In the genomic region with DNA sequence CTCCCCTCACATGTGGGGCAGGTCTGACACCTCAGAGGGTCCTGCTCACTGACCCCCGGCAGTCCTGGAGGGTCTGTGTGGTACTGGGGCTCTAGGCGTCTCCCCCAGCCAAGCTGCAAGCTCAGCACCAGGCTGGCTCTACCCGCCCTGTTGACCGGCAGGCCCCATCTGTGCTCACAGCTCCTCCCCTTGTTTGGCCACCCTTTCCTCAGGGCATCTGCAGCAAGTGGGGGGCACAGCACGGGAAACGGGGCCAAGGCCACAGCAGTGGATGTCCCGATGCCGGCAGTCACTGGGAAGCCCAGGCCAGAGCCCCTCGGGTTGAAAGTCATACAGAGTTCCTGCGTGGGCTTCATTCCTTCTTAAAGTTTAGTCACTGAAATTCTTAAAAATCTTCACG, we compare ENCODE assay signal across 8 cellular contexts. TPM values are rescaled to one million over a fixed set of nuclear protein-coding genes. Genes with fewer than 3 reads are reported as not detected.
DNase-seq lines count a peak whose midpoint lies in the region; ATAC-seq, FAIRE-seq and TF ChIP-seq lines count a peak whose summit lies in the region.
"Not testable (repeated sequence)": the region's sequence is repeated elsewhere in the genome, so short reads cannot be mapped to it uniquely, and the experiment has no call there.

No MANE protein-coding gene starts in this region.

- H2BK15ac ChIP-seq in IMR-90 (ENCODE audit: low read depth, low read length); mesenchymal stem cell (ENCODE audit: low read depth, poor library complexity, severe bottlenecking): not testable (repeated sequence)

- TF ChIP-seq CTCF in DND-41 (IDR thresholded peaks at IDR 0.05; ENCODE audit: borderline replicate concordance, extremely low read depth, low read length, poor library complexity, severe bottlenecking); IMR-90 (conservative IDR thresholded peaks at IDR 0.05; ENCODE audit: low read depth, low read length); GM12878 (IDR thresholded peaks at IDR 0.05 in 2 of 3, conservative IDR thresholded peaks at IDR 0.05 in 1 of 3; ENCODE audit: control insufficient read depth in 2 of 3, extremely low read depth in 1 of 3, insufficient read depth in 1 of 3, low read depth in 3 of 3, low read length in 3 of 3); endodermal cell (conservative IDR thresholded peaks at IDR 0.05): not testable (repeated sequence)

- in situ Hi-C loops in IMR-90 (cut with MboI; ENCODE audit: low sequenced_read_pairs): loop anchor here (25.0 kb wide), 2 partner anchors 91 to 391 kb away; a partner anchor contains a TSS
- in situ Hi-C loops in GM12878 (cut with MboI): not testable (repeated sequence)

- POLR2A ChIA-PET in IMR-90 (lab: Charles Lee; ENCODE audit: unreplicated experiment): not testable (repeated sequence)
- POLR2A ChIA-PET in GM12878 (lab: Charles Lee): interaction anchor here (0.9 to 1.1 kb wide), 3 partner anchors 10 to 123 kb away, joined by 3 read pairs; no protein-coding TSS in a partner anchor

- TF ChIP-seq POLR2A in IMR-90 (IDR thresholded peaks at IDR 0.05; ENCODE audit: low read depth, low read length); GM12878 (IDR thresholded peaks at IDR 0.05; ENCODE audit: low read depth, low read length): not testable (repeated sequence)

- SMC1A ChIA-PET in GM12878 (lab: Charles Lee; ENCODE audit: uncharacterized antibody, unreplicated experiment): interaction anchor here (0.8 kb wide), 1 partner anchor 12 kb away, joined by 4 read pairs; no protein-coding TSS in a partner anchor

- H2BK20ac ChIP-seq in IMR-90 (ENCODE audit: low read depth, low read length): not testable (repeated sequence)

- DNase-seq in DND-41; IMR-90; GM12878 (ENCODE audit: low read depth, low spot score); endodermal cell; mesenchymal stem cell; trophoblast cell: not testable (repeated sequence)
- DNase-seq in cerebellar cortex (ENCODE audit: low spot score): peak; percentile 30

- H3K9me3 ChIP-seq in BLaER1 treated with 17β-estradiol and CSF1 and Interleukin-3, amounts not matched to agents 10 nM and 100 nM (replicated peaks in 1 of 11); DND-41 (ENCODE audit: insufficient read depth, low read length, severe bottlenecking); IMR-90 (ENCODE audit: control insufficient read depth, insufficient read depth, low read length); GM12878 (replicated peaks; ENCODE audit: control insufficient read depth, insufficient read depth, low read length); endodermal cell (ENCODE audit: control insufficient read depth, low read length); mesenchymal stem cell (ENCODE audit: control insufficient read depth, low read length); trophoblast cell (ENCODE audit: insufficient read depth, low read depth, low read length): not testable (repeated sequence)

- H2BK12ac ChIP-seq in mesenchymal stem cell (ENCODE audit: low read length in 2 of 2); trophoblast cell (ENCODE audit: low read length): not testable (repeated sequence)

- not testable (repeated sequence) for H3K9me3 Mint-ChIP-seq in endodermal cell

- peaks cover 30% of the 10 kb centered on the region for H3K4me1 Mint-ChIP-seq in endodermal cell

- not testable (repeated sequence) for H3K18ac ChIP-seq in IMR-90 (ENCODE audit: low read depth, low read length); mesenchymal stem cell (ENCODE audit: low read depth in 1 of 2, low read length in 2 of 2); trophoblast cell (ENCODE audit: low read length)

- not testable (repeated sequence) for H3K4me3 Mint-ChIP-seq in endodermal cell

- H3K56ac ChIP-seq in IMR-90 (ENCODE audit: extremely low read depth, insufficient read depth, low read length): not testable (repeated sequence)

- H4K5ac ChIP-seq in IMR-90 (ENCODE audit: low read depth, low read length): not testable (repeated sequence)

- peaks cover 29% of the 10 kb centered on the region for H3K9me1 ChIP-seq in IMR-90 (ENCODE audit: insufficient read depth, low read length)

- not testable (repeated sequence) for H4K8ac ChIP-seq in IMR-90 (ENCODE audit: low read depth in 2 of 2, low read length in 2 of 2); mesenchymal stem cell (ENCODE audit: low read length); trophoblast cell (ENCODE audit: low read depth, low read length)

- intact Hi-C loops in IMR-90 (cut with micrococcal nuclease); GM12878 (cut with micrococcal nuclease; ENCODE audit: unreplicated experiment): not testable (repeated sequence)

- H2AFZ ChIP-seq in DND-41 (ENCODE audit: low read depth, low read length); IMR-90 (replicated peaks; ENCODE audit: low read length, poor library complexity); GM12878 (ENCODE audit: control insufficient read depth, low read depth, low read length); mesenchymal stem cell (ENCODE audit: low read depth, low read length); trophoblast cell (ENCODE audit: insufficient read depth, low read length, poor library complexity): not testable (repeated sequence)

- H3K4me1 ChIP-seq in BLaER1 treated with 17β-estradiol and CSF1 and Interleukin-3, amounts not matched to agents 10 nM and 100 nM: peaks cover 29 to 70% (median 54%) of the 10 kb centered on the region in 10 experiments
- H3K4me1 ChIP-seq in DND-41 (ENCODE audit: insufficient read depth, low read length): peaks cover 45% of the 10 kb centered on the region
- H3K4me1 ChIP-seq in IMR-90 (ENCODE audit: control insufficient read depth, insufficient read depth, low read length): peaks cover 10% of the 10 kb centered on the region
- peaks cover 18% of the 10 kb centered on the region for H3K4me1 ChIP-seq in GM12878 (ENCODE audit: control insufficient read depth, insufficient read depth, low read length)
- not testable (repeated sequence) for H3K4me1 ChIP-seq in endodermal cell (ENCODE audit: control insufficient read depth, insufficient read depth, low read length)
- H3K4me1 ChIP-seq in mesenchymal stem cell (ENCODE audit: control insufficient read depth, insufficient read depth, low read depth, low read length): peaks cover 48% of the 10 kb centered on the region
- H3K4me1 ChIP-seq in trophoblast cell (ENCODE audit: control insufficient read depth in 1 of 2, insufficient read depth in 2 of 2, low read length in 2 of 2): peaks cover 17 to 19% of the 10 kb centered on the region in 2 experiments

- 95% methylated on average over 11 of the region's 11 CpGs; no CpG with 5 or more reads in 1 of the 2 experiments for WGBS in IMR-90 (ENCODE audit: extremely low coverage in 2 of 2, insufficient read length in 1 of 2), 2 experiments
- 95% methylated on average over 11 of the region's 11 CpGs for WGBS in GM12878 (ENCODE audit: insufficient coverage, insufficient replicate concordance, low lambda C conversion rate, missing lambda C conversion rate)
- WGBS in endodermal cell (ENCODE audit: insufficient coverage in 1 of 2, insufficient read length in 1 of 2), 2 experiments: 81 to 93% methylated on average over 5 to 11 of the region's 11 CpGs
- 96% methylated on average over 11 of the region's 11 CpGs for WGBS in mesenchymal stem cell
- no CpG with 5 or more reads among the region's 11 CpGs for WGBS in trophoblast cell (ENCODE audit: extremely low coverage, insufficient coverage, insufficient read length)

- H3K36me3 ChIP-seq in BLaER1 treated with 17β-estradiol and CSF1 and Interleukin-3, amounts not matched to agents 10 nM and 100 nM: peaks cover 73 to 91% (median 88%) of the 10 kb centered on the region in 11 experiments
- H3K36me3 ChIP-seq in DND-41 (ENCODE audit: insufficient read depth, low read length) (peaks cover 84% of the 10 kb centered on the region), IMR-90 (ENCODE audit: control insufficient read depth, insufficient read depth, low read length) (peaks cover 59% of the 10 kb centered on the region), GM12878 (ENCODE audit: control insufficient read depth in 2 of 2, insufficient read depth in 2 of 2, low read length in 1 of 2) (peaks cover 28 to 44% of the 10 kb centered on the region in 2 experiments), endodermal cell (ENCODE audit: control insufficient read depth, insufficient read depth, low read length) (peaks cover 84% of the 10 kb centered on the region), mesenchymal stem cell (ENCODE audit: control insufficient read depth in 1 of 2, insufficient read depth in 2 of 2, low read depth in 1 of 2, low read length in 2 of 2) (peaks cover 64 to 75% of the 10 kb centered on the region in 2 experiments), trophoblast cell (ENCODE audit: control insufficient read depth in 1 of 2, insufficient read depth in 2 of 2, low read length in 2 of 2) (peaks cover 65 to 66% of the 10 kb centered on the region in 2 experiments)

- H3K36me3 Mint-ChIP-seq in endodermal cell (ENCODE audit: low read depth): peaks cover 82% of the 10 kb centered on the region

- not testable (repeated sequence) for H3K14ac ChIP-seq in IMR-90 (replicated peaks; ENCODE audit: low read depth, low read length); mesenchymal stem cell (ENCODE audit: low read length in 2 of 2); trophoblast cell (ENCODE audit: low read length)

- BruUV-seq in IMR-90 (replicated peaks; lab: Mats Ljungman, UMichigan); GM12878 (replicated peaks; lab: Mats Ljungman, UMichigan): not testable (repeated sequence)

- CTCF ChIA-PET in IMR-90 (lab: Yijun Ruan, JAX): not testable (repeated sequence)
- CTCF ChIA-PET in GM12878 (lab: Yijun Ruan, JAX): interaction anchor here (0.6 to 1.9 kb wide), 6 partner anchors 9 to 192 kb away, joined by 3 to 6 read pairs (median 3); no protein-coding TSS in a partner anchor

- not testable (repeated sequence) for H2AK9ac ChIP-seq in IMR-90 (replicated peaks; ENCODE audit: low read depth, low read length, poor library complexity)

- H3K4me3 ChIP-seq in BLaER1 treated with 17β-estradiol and CSF1 and Interleukin-3, amounts not matched to agents 10 nM and 100 nM; DND-41 (ENCODE audit: low read depth in 1 of 2, low read length in 2 of 2); IMR-90 (ENCODE audit: insufficient read depth, low read depth, low read length); GM12878; endodermal cell (ENCODE audit: low read length); mesenchymal stem cell (ENCODE audit: insufficient read depth in 1 of 2, low read depth in 1 of 2, low read length in 2 of 2); trophoblast cell (ENCODE audit: low read depth, low read length): not testable (repeated sequence)

- not testable (repeated sequence) for TF ChIP-seq EP300 in GM12878 (IDR thresholded peaks at IDR 0.05; ENCODE audit: borderline replicate concordance in 1 of 2, control insufficient read depth in 1 of 2, low read depth in 2 of 2, low read length in 2 of 2)

- peak overlapping the region; percentile 66 for H3K27ac Mint-ChIP-seq in endodermal cell

- H3K23ac ChIP-seq in IMR-90 (ENCODE audit: low read depth, low read length): 0 out of 2 replicates have a peak overlapping the region, but pooled peaks have one; percentile 33
- H3K23ac ChIP-seq in mesenchymal stem cell (ENCODE audit: low read length in 2 of 2); trophoblast cell (ENCODE audit: low read length): not testable (repeated sequence)

- peaks cover 0 to 71% of the 10 kb centered on the region in 2 experiments; a peak in 2 of 4 replicates for H3K79me1 ChIP-seq in IMR-90 (ENCODE audit: low read depth in 1 of 2, low read length in 2 of 2)
- H3K79me1 ChIP-seq in mesenchymal stem cell (replicated peaks; ENCODE audit: low read length, poor library complexity, severe bottlenecking); trophoblast cell (ENCODE audit: low read length): not testable (repeated sequence)

- H3K9ac ChIP-seq in BLaER1 treated with 17β-estradiol and CSF1 and Interleukin-3, amounts not matched to agents 10 nM and 100 nM: peak overlapping the region in 7 of 11 experiments; percentile 10 to 37 (median 30); a peak in 6 of 22 replicates
- H3K9ac ChIP-seq in DND-41 (ENCODE audit: low read depth, low read length); IMR-90 (ENCODE audit: low read depth, low read length); GM12878 (ENCODE audit: control insufficient read depth, insufficient read depth, low read length); endodermal cell (ENCODE audit: extremely low read depth, low read length, poor library complexity, severe bottlenecking); trophoblast cell (ENCODE audit: low read length): not testable (repeated sequence)
- H3K9ac ChIP-seq in mesenchymal stem cell (ENCODE audit: low read length): peak overlapping the region; percentile 21

- not testable (repeated sequence) for H3K27me3 Mint-ChIP-seq in endodermal cell (ENCODE audit: insufficient read depth)

- H2AK5ac ChIP-seq in IMR-90 (ENCODE audit: low read depth, low read length); mesenchymal stem cell (ENCODE audit: low read length, severe bottlenecking); trophoblast cell (ENCODE audit: low read length): not testable (repeated sequence)

- H4K12ac ChIP-seq in trophoblast cell (ENCODE audit: low read depth, low read length): not testable (repeated sequence)

- not testable (repeated sequence) for H4K91ac ChIP-seq in IMR-90 (ENCODE audit: insufficient read depth, low read depth, low read length); mesenchymal stem cell (ENCODE audit: low read length); trophoblast cell (ENCODE audit: low read depth, low read length)

- H3K27me3 ChIP-seq in BLaER1 treated with 17β-estradiol and CSF1 and Interleukin-3, amounts not matched to agents 10 nM and 100 nM; DND-41 (ENCODE audit: insufficient read depth, low read length, poor library complexity); IMR-90 (ENCODE audit: control insufficient read depth, insufficient read depth, low read length); GM12878 (replicated peaks in 1 of 2; ENCODE audit: control insufficient read depth in 2 of 2, insufficient read depth in 2 of 2, low read length in 1 of 2); endodermal cell (ENCODE audit: control insufficient read depth, insufficient read depth, low read length, poor library complexity, severe bottlenecking); mesenchymal stem cell (ENCODE audit: control insufficient read depth in 1 of 2, insufficient read depth in 1 of 2, low read length in 2 of 2); trophoblast cell (ENCODE audit: insufficient read depth, low read length): not testable (repeated sequence)

- dilution Hi-C loops in IMR-90 (cut with HindIII; ENCODE audit: low sequenced_read_pairs, unreplicated experiment): not testable (repeated sequence)

- not testable (repeated sequence) for H2BK5ac ChIP-seq in IMR-90 (ENCODE audit: low read depth, low read length, poor library complexity, severe bottlenecking); mesenchymal stem cell (ENCODE audit: low read depth, low read length, poor library complexity, severe bottlenecking); trophoblast cell (ENCODE audit: low read depth, low read length, poor library complexity)

- H3K4ac ChIP-seq in IMR-90 (ENCODE audit: low read depth, low read length); mesenchymal stem cell (ENCODE audit: low read depth in 1 of 2, low read length in 2 of 2): not testable (repeated sequence)
- peak overlapping the region; percentile 18 for H3K4ac ChIP-seq in trophoblast cell (ENCODE audit: low read depth, low read length)

- RAD21 ChIA-PET in GM12878 (lab: Charles Lee; ENCODE audit: unreplicated experiment): interaction anchor here (1.4 kb wide), 1 partner anchor 35 kb away, joined by 3 read pairs; no protein-coding TSS in a partner anchor

- TF ChIP-seq RAD21 in IMR-90 (IDR thresholded peaks at IDR 0.05; ENCODE audit: low read length); GM12878 (IDR thresholded peaks at IDR 0.05; ENCODE audit: insufficient read depth, low read depth, low read length): not testable (repeated sequence)

- peaks cover 100% of the 10 kb centered on the region in 11 experiments for H4K20me1 ChIP-seq in BLaER1 treated with 17β-estradiol and CSF1 and Interleukin-3, amounts not matched to agents 10 nM and 100 nM
- H4K20me1 ChIP-seq in DND-41 (ENCODE audit: insufficient read depth, low read length) (peaks cover 97% of the 10 kb centered on the region), IMR-90 (ENCODE audit: insufficient read depth, low read length) (peaks cover 99% of the 10 kb centered on the region), GM12878 (ENCODE audit: control insufficient read depth, insufficient read depth) (peaks cover 19% of the 10 kb centered on the region)

- peak overlapping the region in 3 of 11 experiments; percentile 8 to 32 (median 10); a peak in 2 of 22 replicates for H3K4me2 ChIP-seq in BLaER1 treated with 17β-estradiol and CSF1 and Interleukin-3, amounts not matched to agents 10 nM and 100 nM
- H3K4me2 ChIP-seq in DND-41 (ENCODE audit: insufficient read depth, low read length) (peak overlapping the region; percentile 38; the same call in 1 of the 2 replicates), GM12878 (ENCODE audit: control insufficient read depth, insufficient read depth) (peak overlapping the region; percentile 30; the same call in 1 of the 2 replicates)
- H3K4me2 ChIP-seq in IMR-90 (ENCODE audit: low read depth, low read length); mesenchymal stem cell (ENCODE audit: low read length, poor library complexity, severe bottlenecking); trophoblast cell (ENCODE audit: low read length): not testable (repeated sequence)

- H2BK120ac ChIP-seq in IMR-90 (ENCODE audit: low read depth, low read length); mesenchymal stem cell (ENCODE audit: low read depth, low read length); trophoblast cell (ENCODE audit: insufficient read depth, low read length, poor library complexity): not testable (repeated sequence)

- H3K27ac ChIP-seq in BLaER1 treated with 17β-estradiol and CSF1 and Interleukin-3, amounts not matched to agents 10 nM and 100 nM; DND-41 (ENCODE audit: low read length); IMR-90 (ENCODE audit: insufficient read depth, low read length); GM12878 (ENCODE audit: control insufficient read depth, insufficient read depth); endodermal cell (ENCODE audit: low read depth, low read length); mesenchymal stem cell (ENCODE audit: low read length, poor library complexity, severe bottlenecking); trophoblast cell (ENCODE audit: low read depth, low read length): not testable (repeated sequence)

- not testable (repeated sequence) for ATAC-seq in DND-41 (ENCODE audit: insufficient read depth, low read depth); IMR-90 (ENCODE audit: low read depth); GM12878

- peaks cover 100% of the 10 kb centered on the region for H3K79me2 ChIP-seq in DND-41 (ENCODE audit: insufficient read depth, low read length)
- peaks cover 83% of the 10 kb centered on the region for H3K79me2 ChIP-seq in GM12878 (ENCODE audit: control insufficient read depth, insufficient read depth, low read length)
- peaks cover 42% of the 10 kb centered on the region for H3K79me2 ChIP-seq in trophoblast cell (ENCODE audit: control insufficient read depth, insufficient read depth, low read length, poor library complexity)

- not testable (repeated sequence) for FAIRE-seq in GM12878 (lab: Jason Lieb, UNC)

RNA-seq across cellular contexts. Expression of a gene that starts 5.9 kb away (rescaled TPM):
- total RNA-seq in IMR-90 (2012; rRNA removed) (10.0 and 10.8 TPM in 2 replicates), GM12878 (2014; rRNA removed) (15.2 and 16.4 TPM in 2 replicates), GM12878 (2014; rRNA removed; fragmentation: Illumina TruSeq; extraction: Trizol) (11.7 and 12.3 TPM in 2 replicates), GM12878 (2021) (26.4 and 26.9 TPM in 2 replicates), endodermal cell (10 to 100 TPM; 49.5 to 54.9 TPM)
- polyA plus RNA-seq in IMR-90 (2012; rRNA removed) (9.4 and 10.6 TPM in 2 replicates), GM12878 (2011; rRNA removed) (4.1 and 4.8 TPM in 2 replicates), GM12878 (2014; fragmentation: Illumina TruSeq; extraction: Trizol) (4.2 and 9.4 TPM in 2 replicates), GM12878 (2014; fragmentation: Nextera tagmentation; extraction: Ambion mirVana) (1 to 10 TPM in 1 of 2 experiments, under 1 TPM in 1; 0.90 to 2.1 TPM), GM12878 (2014; rRNA removed) (17.9 and 19.0 TPM in 2 replicates), GM12878 (2016; fragmentation: Nextera tagmentation; extraction: Ambion mirVana) (1 to 10 TPM; 2.9 to 3.2 TPM)
- 8.0 and 8.3 TPM in 2 replicates for polyA plus RNA-seq in IMR-90 (2012; cell fraction: cytosol; rRNA removed)
- polyA plus RNA-seq in IMR-90 (2012; cell fraction: nucleus; rRNA removed; ENCODE audit: low replicate concordance): 42.9 and 49.7 TPM in 2 replicates
- total RNA-seq in GM12878 (2013; cell fraction: nucleolus; rRNA removed): 53.3 and 67.3 TPM in 2 replicates
- polyA plus RNA-seq in GM12878 (2011; ENCODE audit: low read depth): 6.0 TPM
- 5.0 TPM in 2 replicates for polyA plus RNA-seq in GM12878 (2011; cell fraction: cytosol; rRNA removed)
- polyA plus RNA-seq in GM12878 (2011; cell fraction: nucleus; rRNA removed): 30.6 and 48.0 TPM in 2 replicates
- polyA plus RNA-seq in GM12878 (2012): 13.8 and 14.2 TPM in 2 replicates
- 7.3 and 10.7 TPM in 2 replicates for polyA minus RNA-seq in GM12878 (2011; rRNA and poly(A)+ RNA removed)
- 5.3 and 5.6 TPM in 2 replicates for polyA minus RNA-seq in GM12878 (2011; cell fraction: cytosol; rRNA and poly(A)+ RNA removed)
- 14.0 and 24.9 TPM in 2 replicates for polyA minus RNA-seq in GM12878 (2011; cell fraction: nucleus; rRNA and poly(A)+ RNA removed)
- 39.8 TPM for polyA plus RNA-seq in endodermal cell (2013, experiment 1 of 2)
- 36.7 TPM for polyA plus RNA-seq in endodermal cell (2013, experiment 2 of 2)
- polyA plus RNA-seq in mesenchymal stem cell (2013, experiment 1 of 2): 10.2 TPM
- polyA plus RNA-seq in mesenchymal stem cell (2013, experiment 2 of 2): 10.1 TPM
- 18.7 and 19.7 TPM in 2 replicates for polyA plus RNA-seq in trophoblast cell (2013)

RNA-seq across cellular contexts. Expression of a gene that starts 31.9 kb away (rescaled TPM):
- total RNA-seq in IMR-90 (2012; rRNA removed) (9.3 and 10.6 TPM in 2 replicates), GM12878 (2014; rRNA removed) (14.1 and 14.7 TPM in 2 replicates), GM12878 (2014; rRNA removed; fragmentation: Illumina TruSeq; extraction: Trizol) (9.0 and 9.9 TPM in 2 replicates), GM12878 (2021) (21.2 and 21.6 TPM in 2 replicates), endodermal cell (10 to 100 TPM; 22.0 to 26.6 TPM)
- polyA plus RNA-seq in IMR-90 (2012; rRNA removed) (9.6 and 10.5 TPM in 2 replicates), GM12878 (2011; rRNA removed) (3.9 and 6.1 TPM in 2 replicates), GM12878 (2014; fragmentation: Illumina TruSeq; extraction: Trizol) (10.6 and 14.9 TPM in 2 replicates), GM12878 (2014; fragmentation: Nextera tagmentation; extraction: Ambion mirVana) (1 to 10 TPM; 2.3 to 2.7 TPM), GM12878 (2014; rRNA removed) (10.6 and 11.0 TPM in 2 replicates), GM12878 (2016; fragmentation: Nextera tagmentation; extraction: Ambion mirVana) (10 to 100 TPM; 14.9 to 16.8 TPM)
- polyA plus RNA-seq in IMR-90 (2012; cell fraction: cytosol; rRNA removed): 6.7 and 7.1 TPM in 2 replicates
- 11.9 and 13.8 TPM in 2 replicates for polyA plus RNA-seq in IMR-90 (2012; cell fraction: nucleus; rRNA removed; ENCODE audit: low replicate concordance)
- 28.5 and 31.8 TPM in 2 replicates for total RNA-seq in GM12878 (2013; cell fraction: nucleolus; rRNA removed)
- 7.8 TPM for polyA plus RNA-seq in GM12878 (2011; ENCODE audit: low read depth)
- polyA plus RNA-seq in GM12878 (2011; cell fraction: cytosol; rRNA removed): 6.0 and 8.5 TPM in 2 replicates
- polyA plus RNA-seq in GM12878 (2011; cell fraction: nucleus; rRNA removed): 10.7 and 13.5 TPM in 2 replicates
- polyA plus RNA-seq in GM12878 (2012): 11.6 and 11.8 TPM in 2 replicates
- polyA minus RNA-seq in GM12878 (2011; rRNA and poly(A)+ RNA removed): 8.4 and 11.6 TPM in 2 replicates
- polyA minus RNA-seq in GM12878 (2011; cell fraction: cytosol; rRNA and poly(A)+ RNA removed): 7.1 and 7.4 TPM in 2 replicates
- polyA minus RNA-seq in GM12878 (2011; cell fraction: nucleus; rRNA and poly(A)+ RNA removed): 4.6 and 9.8 TPM in 2 replicates
- polyA plus RNA-seq in endodermal cell (2013, experiment 1 of 2): 31.2 TPM
- polyA plus RNA-seq in endodermal cell (2013, experiment 2 of 2): 29.0 TPM
- polyA plus RNA-seq in mesenchymal stem cell (2013, experiment 1 of 2): 11.3 TPM
- 11.2 TPM for polyA plus RNA-seq in mesenchymal stem cell (2013, experiment 2 of 2)
- polyA plus RNA-seq in trophoblast cell (2013): 16.0 and 16.8 TPM in 2 replicates
